22 cellular contexts compared by ENCODE assay signal in genomic region chr11:134432776-134433175, GRCh38. TPM values are rescaled to one million over a fixed set of nuclear protein-coding genes. Genes with fewer than 3 reads are reported as not detected.
"Had no signal": no experiment of that assay in that cellular context is flagged by ENCODE, and none has a peak within 500 bp of the region (broad histone marks: within the 10 kb centered on the region; RNA-seq: fewer than 3 reads in every experiment).

No MANE protein-coding gene starts in this region.

- ATAC-seq: HepG2 had no signal

- H3K27me3 ChIP-seq: MG63, SJSA1 had no signal

- H3K27ac ChIP-seq: SJSA1, SK-N-MC had no signal

- H3K4me3 ChIP-seq: MG63, SJSA1, SK-N-MC had no signal

- DNase-seq: IMR-90, Karpas-422, KG1, MG63, NCI-H1092, NCI-H1105 treated with DMSO at 0.1 percent for 48 hours, NCI-H1417 treated with DMSO at 0.1 percent for 48 hours, NCI-H146, NCI-H1694 treated with DMSO at 0.1 percent for 48 hours, NCI-H1930, NCI-H2081, NCI-H2107, NCI-H2227 treated with DMSO at 0.1 percent for 48 hours, NCI-H524, NCI-H526 treated with DMSO at 0.1 percent for 48 hours, NCI-H748 treated with DMSO at 0.1 percent for 48 hours, Right ventricle myocardium superior, RPMI8226, SIG-M5 had no signal

- H3K9me3 ChIP-seq: MG63, SJSA1 had no signal

- H3K36me3 ChIP-seq: MG63, SJSA1 had no signal

RNA-seq across cellular contexts. Expression of gene B3GAT1, which starts 20.7 kb away (rescaled TPM):
- total RNA-seq: HepG2, IMR-90, SJSA1 had no signal
